In genomic region chr12:13347241-13348043, GRCh38 we compare ENCODE assay signal across 10 cellular contexts.
DNase-seq lines count a peak whose midpoint lies in the region; ATAC-seq lines count a peak whose summit lies in the region.
"Had no signal": no experiment of that assay in that cellular context is flagged by ENCODE, and none has a peak within 500 bp of the region (broad histone marks: within the 10 kb centered on the region; RNA-seq: fewer than 3 reads in every experiment).

No MANE protein-coding gene starts in this region.

- peak; percentile 59 for ATAC-seq in stimulated activated memory B cell treated with anti-CD40 and anti-IgM and Interleukin-4, amounts not matched to agents 10 μg/mL and 1 μg/mL and 100 μg/mL, for 72 hours
- no peak for ATAC-seq in HG02623 (IDR thresholded peaks at IDR 0.05; ENCODE audit: unreplicated experiment)

- peak; percentile 29 to 42 for DNase-seq in activated CD4-positive, alpha-beta T cell treated with anti-CD3 and anti-CD28 coated beads for 24 hours (ENCODE audit: low read depth in 2 of 2)
- DNase-seq in activated CD4-positive, alpha-beta T cell treated with anti-CD3 and anti-CD28 coated beads, Interleukin-2, amount 50 U/mL, for 1 hour = no peak
- peak; percentile 56 for DNase-seq in activated T-cell treated with anti-CD3 and anti-CD28 coated beads, Interleukin-2, amount 50 U/mL, for 24 hours
- DNase-seq in islet precursor cell = peak; percentile 85
- no peak for DNase-seq in NAMALWA (ENCODE audit: low spot score)
- no peak for DNase-seq in HuH-7.5 (ENCODE audit: low spot score)

- no peak overlapping the region for H3K4me3 Mint-ChIP-seq in activated T-cell treated with anti-CD3 and anti-CD28 coated beads, Interleukin-2, amount 50 U/mL, for 24 hours
- H3K4me3 Mint-ChIP-seq in stimulated activated memory B cell treated with anti-CD40 and anti-IgM and Interleukin-4, amounts not matched to agents 10 μg/mL and 1 μg/mL and 100 μg/mL, for 72 hours = no peak overlapping the region
- H3K4me3 Mint-ChIP-seq: B cell, brain had no signal

- H3K27me3 Mint-ChIP-seq in activated T-cell treated with anti-CD3 and anti-CD28 coated beads, Interleukin-2, amount 50 U/mL, for 24 hours = peaks cover 59% of the 10 kb centered on the region
- peaks cover 25% of the 10 kb centered on the region for H3K27me3 Mint-ChIP-seq in stimulated activated memory B cell treated with anti-CD40 and anti-IgM and Interleukin-4, amounts not matched to agents 10 μg/mL and 1 μg/mL and 100 μg/mL, for 72 hours

- no peaks in the 10 kb centered on the region for H3K9me3 Mint-ChIP-seq in activated T-cell treated with anti-CD3 and anti-CD28 coated beads, Interleukin-2, amount 50 U/mL, for 24 hours
- no peaks in the 10 kb centered on the region for H3K9me3 Mint-ChIP-seq in stimulated activated memory B cell treated with anti-CD40 and anti-IgM and Interleukin-4, amounts not matched to agents 10 μg/mL and 1 μg/mL and 100 μg/mL, for 72 hours

- H3K4me1 Mint-ChIP-seq in activated T-cell treated with anti-CD3 and anti-CD28 coated beads, Interleukin-2, amount 50 U/mL, for 24 hours (ENCODE audit: low read depth) = peaks cover 30% of the 10 kb centered on the region
- H3K4me1 Mint-ChIP-seq in stimulated activated memory B cell treated with anti-CD40 and anti-IgM and Interleukin-4, amounts not matched to agents 10 μg/mL and 1 μg/mL and 100 μg/mL, for 72 hours = no peaks in the 10 kb centered on the region
- H3K4me1 Mint-ChIP-seq: B cell had no signal

- H3K27ac Mint-ChIP-seq in activated T-cell treated with anti-CD3 and anti-CD28 coated beads, Interleukin-2, amount 50 U/mL, for 24 hours = peak overlapping the region; percentile 89
- no peak overlapping the region for H3K27ac Mint-ChIP-seq in stimulated activated memory B cell treated with anti-CD40 and anti-IgM and Interleukin-4, amounts not matched to agents 10 μg/mL and 1 μg/mL and 100 μg/mL, for 72 hours
- H3K27ac Mint-ChIP-seq: B cell had no signal

- no peaks in the 10 kb centered on the region for H3K36me3 Mint-ChIP-seq in activated T-cell treated with anti-CD3 and anti-CD28 coated beads, Interleukin-2, amount 50 U/mL, for 24 hours (ENCODE audit: low read depth)
- H3K36me3 Mint-ChIP-seq in stimulated activated memory B cell treated with anti-CD40 and anti-IgM and Interleukin-4, amounts not matched to agents 10 μg/mL and 1 μg/mL and 100 μg/mL, for 72 hours = no peaks in the 10 kb centered on the region
- H3K36me3 Mint-ChIP-seq: brain had no signal

Comparison
In these comparisons a context has a peak if more than half of its experiments do, and no peak if none do; other contexts are left out.
1. DNase-seq: peak in activated CD4-positive, alpha-beta T cell treated with anti-CD3 and anti-CD28 coated beads for 24 hours (2 of 2), activated T-cell treated with anti-CD3 and anti-CD28 coated beads, Interleukin-2, amount 50 U/mL, for 24 hours (single experiment) and islet precursor cell (single experiment); none in activated CD4-positive, alpha-beta T cell treated with anti-CD3 and anti-CD28 coated beads, Interleukin-2, amount 50 U/mL, for 1 hour (single experiment), NAMALWA (single experiment) and HuH-7.5 (single experiment).